18 cellular contexts compared by ENCODE assay signal in the genomic region with DNA sequence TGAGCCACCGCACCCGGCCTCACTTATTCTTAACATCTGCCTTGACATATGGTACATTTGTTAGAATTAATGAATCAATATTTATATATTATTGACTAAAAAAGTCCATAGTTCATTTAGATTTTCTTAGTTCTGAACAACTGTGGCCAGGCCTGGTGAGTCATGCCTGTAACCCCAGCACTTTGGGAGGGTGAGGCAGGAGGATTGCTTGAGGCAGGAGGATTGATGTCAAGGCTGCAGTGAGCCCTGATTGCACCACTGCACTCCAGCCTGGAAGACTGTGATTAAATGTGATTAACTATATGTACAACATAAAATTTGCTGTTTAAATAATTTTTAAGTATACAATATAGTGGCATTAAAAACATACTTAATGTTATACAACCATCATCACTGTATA. TPM values are rescaled to one million over a fixed set of nuclear protein-coding genes. Genes with fewer than 3 reads are reported as not detected.
A peak's percentile ranks its signal among the peaks of the same experiment; 100 is the strongest.
DNase-seq lines count a peak whose midpoint lies in the region; ATAC-seq and TF ChIP-seq lines count a peak whose summit lies in the region.
"Had no signal": no experiment of that assay in that cellular context is flagged by ENCODE, and none has a peak within 500 bp of the region (broad histone marks: within the 10 kb centered on the region; RNA-seq: fewer than 3 reads in every experiment).

No MANE protein-coding gene starts in this region.

- WGBS in mesenchymal stem cell, result no CpG with 5 or more reads among the region's 2 CpGs

- peaks cover 31% of the 10 kb centered on the region for H3K4me1 Mint-ChIP-seq in HFFc6 (ENCODE audit: low read depth)
- H3K4me1 Mint-ChIP-seq in activated CD8-positive, alpha-beta T cell treated with anti-CD3 and anti-CD28 coated beads for 36 hours (ENCODE audit: low read depth), result peaks cover 29% of the 10 kb centered on the region

- H3K27ac Mint-ChIP-seq in HFFc6, result no peak overlapping the region
- no peak overlapping the region for H3K27ac Mint-ChIP-seq in activated CD8-positive, alpha-beta T cell treated with anti-CD3 and anti-CD28 coated beads for 36 hours
- H3K27ac Mint-ChIP-seq: activated CD4-positive, alpha-beta T cell treated with anti-CD3 and anti-CD28 coated beads, Interleukin-2, amount 10 ng/mL, durations not matched to agents 7 days and 5 days; activated naive CD4-positive, alpha-beta T cell treated with anti-CD3 and anti-CD28 coated beads, Interleukin-2, amount 10 ng/mL, durations not matched to agents 7 days and 5 days; stimulated activated effector memory CD8-positive, alpha-beta T cell treated with anti-CD3 and anti-CD28 coated beads, Interleukin-12 subunit alpha, Interleukin-12 subunit beta, amount 100 ng/mL, for 72 hours had no signal

- no peak overlapping the region for H3K23ac ChIP-seq in mesenchymal stem cell (ENCODE audit: low read length in 2 of 2)

- POLR2A ChIA-PET in OCI-LY7 (lab: Charles Lee), result interaction anchor here (5.4 kb wide), 1 partner anchor 11 kb away, joined by 17 read pairs; no protein-coding TSS in a partner anchor
- POLR2A ChIA-PET in activated CD8-positive, alpha-beta T cell treated with anti-CD3 and anti-CD28 coated beads for 36 hours (lab: Charles Lee), result no interaction called here

- H3K36me3 ChIP-seq in OCI-LY7 (ENCODE audit: insufficient read depth, low read length) (peaks cover 47% of the 10 kb centered on the region), mesenchymal stem cell (ENCODE audit: control insufficient read depth in 1 of 2, insufficient read depth in 2 of 2, low read depth in 1 of 2, low read length in 2 of 2) (peaks cover 0 to 8% of the 10 kb centered on the region in 2 experiments)

- no peak for TF ChIP-seq CTCF in HFFc6 (IDR thresholded peaks at IDR 0.05)
- TF ChIP-seq CTCF in OCI-LY7 (conservative IDR thresholded peaks at IDR 0.05; ENCODE audit: low read length), result no peak
- TF ChIP-seq CTCF in choroid plexus epithelial cell (conservative IDR thresholded peaks at IDR 0.05; ENCODE audit: low read depth, low read length), result no peak
- TF ChIP-seq CTCF in activated CD8-positive, alpha-beta T cell treated with anti-CD3 and anti-CD28 coated beads for 36 hours (IDR thresholded peaks at IDR 0.05), result no peak

- no TSS peak for BruUV-seq in OCI-LY7 (replicated peaks; lab: Mats Ljungman, UMichigan)

- no peak overlapping the region for H3K4me3 ChIP-seq in OCI-LY7 (ENCODE audit: low read depth, low read length, poor library complexity, severe bottlenecking)
- H3K4me3 ChIP-seq in choroid plexus epithelial cell (ENCODE audit: low read depth, low read length), result no peak overlapping the region
- no peak overlapping the region for H3K4me3 ChIP-seq in mesenchymal stem cell (ENCODE audit: insufficient read depth in 1 of 2, low read depth in 1 of 2, low read length in 2 of 2)
- H3K4me3 ChIP-seq: smooth muscle cell had no signal

- CTCF ChIA-PET in OCI-LY7 (lab: Charles Lee; ENCODE audit: unreplicated experiment), result no interaction called here
- CTCF ChIA-PET in activated CD8-positive, alpha-beta T cell treated with anti-CD3 and anti-CD28 coated beads for 36 hours (lab: Charles Lee), result interaction anchor here (0.7 kb wide), 1 partner anchor 17 kb away, joined by 3 read pairs; no protein-coding TSS in a partner anchor

- H3K14ac ChIP-seq in mesenchymal stem cell (ENCODE audit: low read length in 2 of 2), result no peak overlapping the region

- DNase-seq in HFFc6 (peak; percentile 22), OCI-LY7 (ENCODE audit: low spot score) (no peak), choroid plexus epithelial cell (ENCODE audit: low read depth) (peak; percentile 55), mesenchymal stem cell (peak; percentile 62)
- no peak for DNase-seq in stimulated activated naive CD4-positive, alpha-beta T cell treated with Interleukin-2 at 50 U/mL for 16 hours (lab: John Stamatoyannopoulos, UW)
- no peak for DNase-seq in activated CD8-positive, alpha-beta T cell treated with anti-CD3 and anti-CD28 coated beads for 36 hours
- DNase-seq: activated CD4-positive, alpha-beta T cell treated with anti-CD3 and anti-CD28 coated beads, Interleukin-2, amount 10 ng/mL, durations not matched to agents 7 days and 5 days; activated naive CD4-positive, alpha-beta T cell treated with anti-CD3 and anti-CD28 coated beads, Interleukin-2, amount 10 ng/mL, durations not matched to agents 7 days and 5 days; activated T-cell treated with anti-CD3 and anti-CD28 coated beads for 4 hours; NCI-H1436 treated with DMSO at 0.1 percent for 48 hours; NCI-H345; NK-92 treated with Interleukin-12 subunit alpha and Interleukin-12 subunit beta, amount 100 ng/mL, for 24 hours; posterior cingulate gyrus; trophoblast cell had no signal

- no peak overlapping the region for H2BK5ac ChIP-seq in mesenchymal stem cell (ENCODE audit: low read depth, low read length, poor library complexity, severe bottlenecking)

- H2BK12ac ChIP-seq in mesenchymal stem cell (ENCODE audit: low read length in 2 of 2), result no peak overlapping the region

- no peak overlapping the region for H3K18ac ChIP-seq in mesenchymal stem cell (ENCODE audit: low read depth in 1 of 2, low read length in 2 of 2)

- H2AFZ ChIP-seq in OCI-LY7 (ENCODE audit: low read length) (no peak overlapping the region), mesenchymal stem cell (ENCODE audit: low read depth, low read length) (no peak overlapping the region)

- intact Hi-C loops in OCI-LY7 (cut with micrococcal nuclease; ENCODE audit: unreplicated experiment), result no loop called here
- intact Hi-C loops in activated CD8-positive, alpha-beta T cell treated with anti-CD3 and anti-CD28 coated beads for 36 hours (cut with micrococcal nuclease), result no loop called here

- ATAC-seq in HG02852 (IDR thresholded peaks at IDR 0.05; ENCODE audit: unreplicated experiment) (no peak), HG02588 (IDR thresholded peaks at IDR 0.05; ENCODE audit: unreplicated experiment) (no peak)
- ATAC-seq in activated CD8-positive, alpha-beta T cell treated with anti-CD3 and anti-CD28 coated beads for 36 hours, result no peak
- ATAC-seq: stimulated activated effector memory CD8-positive, alpha-beta T cell treated with anti-CD3 and anti-CD28 coated beads, Interleukin-12 subunit alpha, Interleukin-12 subunit beta, amount 100 ng/mL, for 72 hours had no signal

- no peak overlapping the region for H2BK15ac ChIP-seq in mesenchymal stem cell (ENCODE audit: low read depth, poor library complexity, severe bottlenecking)

- peaks cover 71% of the 10 kb centered on the region for H3K4me1 ChIP-seq in OCI-LY7 (ENCODE audit: insufficient read depth, low read length, poor library complexity, severe bottlenecking)
- peaks cover 2% of the 10 kb centered on the region for H3K4me1 ChIP-seq in mesenchymal stem cell (ENCODE audit: control insufficient read depth, insufficient read depth, low read depth, low read length)

- H3K4me2 ChIP-seq in OCI-LY7 (ENCODE audit: low read length) (no peak overlapping the region), mesenchymal stem cell (ENCODE audit: low read length, poor library complexity, severe bottlenecking) (no peak overlapping the region)
- H3K4me2 ChIP-seq: smooth muscle cell had no signal

- H4K91ac ChIP-seq in mesenchymal stem cell (ENCODE audit: low read length), result no peak overlapping the region

- peaks cover 31% of the 10 kb centered on the region for H3K79me1 ChIP-seq in mesenchymal stem cell (replicated peaks; ENCODE audit: low read length, poor library complexity, severe bottlenecking)

- no peaks in the 10 kb centered on the region for H3K9me3 Mint-ChIP-seq in HFFc6
- H3K9me3 Mint-ChIP-seq in activated CD8-positive, alpha-beta T cell treated with anti-CD3 and anti-CD28 coated beads for 36 hours, result no peaks in the 10 kb centered on the region
- H3K9me3 Mint-ChIP-seq: activated CD4-positive, alpha-beta T cell treated with anti-CD3 and anti-CD28 coated beads, Interleukin-2, amount 10 ng/mL, durations not matched to agents 7 days and 5 days; activated naive CD4-positive, alpha-beta T cell treated with anti-CD3 and anti-CD28 coated beads, Interleukin-2, amount 10 ng/mL, durations not matched to agents 7 days and 5 days; stimulated activated effector memory CD8-positive, alpha-beta T cell treated with anti-CD3 and anti-CD28 coated beads, Interleukin-12 subunit alpha, Interleukin-12 subunit beta, amount 100 ng/mL, for 72 hours had no signal

- no peak overlapping the region for H3K9ac ChIP-seq in mesenchymal stem cell (ENCODE audit: low read length)

- H4K8ac ChIP-seq in mesenchymal stem cell (ENCODE audit: low read length), result no peak overlapping the region

- no peak overlapping the region for H2AK5ac ChIP-seq in mesenchymal stem cell (ENCODE audit: low read length, severe bottlenecking)

- H4K20me1 ChIP-seq in OCI-LY7 (ENCODE audit: insufficient read depth, low read length), result no peaks in the 10 kb centered on the region

- peak overlapping the region; percentile 45 for H3K27ac ChIP-seq in OCI-LY7 (ENCODE audit: low read depth, low read length, poor library complexity, severe bottlenecking)
- no peak overlapping the region for H3K27ac ChIP-seq in mesenchymal stem cell (ENCODE audit: low read length, poor library complexity, severe bottlenecking)

- H3K4ac ChIP-seq in mesenchymal stem cell (ENCODE audit: low read depth in 1 of 2, low read length in 2 of 2), result no peak overlapping the region

- no peaks in the 10 kb centered on the region; the same call in 1 of the 2 replicates for H3K36me3 Mint-ChIP-seq in HFFc6 (ENCODE audit: low read depth)
- H3K36me3 Mint-ChIP-seq in activated CD8-positive, alpha-beta T cell treated with anti-CD3 and anti-CD28 coated beads for 36 hours (ENCODE audit: low read depth), result peaks cover 21% of the 10 kb centered on the region

- no peaks in the 10 kb centered on the region for H3K9me2 ChIP-seq in OCI-LY7 (ENCODE audit: insufficient read depth, low read length)

- H3K4me3 Mint-ChIP-seq in HFFc6, result no peak overlapping the region
- H3K4me3 Mint-ChIP-seq in activated CD8-positive, alpha-beta T cell treated with anti-CD3 and anti-CD28 coated beads for 36 hours, result no peak overlapping the region
- H3K4me3 Mint-ChIP-seq: activated CD4-positive, alpha-beta T cell treated with anti-CD3 and anti-CD28 coated beads, Interleukin-2, amount 10 ng/mL, durations not matched to agents 7 days and 5 days; activated naive CD4-positive, alpha-beta T cell treated with anti-CD3 and anti-CD28 coated beads, Interleukin-2, amount 10 ng/mL, durations not matched to agents 7 days and 5 days; stimulated activated effector memory CD8-positive, alpha-beta T cell treated with anti-CD3 and anti-CD28 coated beads, Interleukin-12 subunit alpha, Interleukin-12 subunit beta, amount 100 ng/mL, for 72 hours had no signal

- peaks cover 93% of the 10 kb centered on the region for H3K79me2 ChIP-seq in OCI-LY7 (ENCODE audit: insufficient read depth, low read depth, low read length)

- H2BK120ac ChIP-seq in mesenchymal stem cell (ENCODE audit: low read depth, low read length), result no peak overlapping the region

- H3K27me3 Mint-ChIP-seq in HFFc6 (ENCODE audit: insufficient read depth), result no peaks in the 10 kb centered on the region
- H3K27me3 Mint-ChIP-seq in activated CD8-positive, alpha-beta T cell treated with anti-CD3 and anti-CD28 coated beads for 36 hours, result no peaks in the 10 kb centered on the region
- H3K27me3 Mint-ChIP-seq: activated CD4-positive, alpha-beta T cell treated with anti-CD3 and anti-CD28 coated beads, Interleukin-2, amount 10 ng/mL, durations not matched to agents 7 days and 5 days; activated naive CD4-positive, alpha-beta T cell treated with anti-CD3 and anti-CD28 coated beads, Interleukin-2, amount 10 ng/mL, durations not matched to agents 7 days and 5 days had no signal

- H3K9me3 ChIP-seq in OCI-LY7 (ENCODE audit: low read length) (peaks cover 15% of the 10 kb centered on the region; the same call in 1 of the 2 replicates), mesenchymal stem cell (ENCODE audit: control insufficient read depth, low read length) (no peaks in the 10 kb centered on the region)

- H3K27me3 ChIP-seq in mesenchymal stem cell (ENCODE audit: control insufficient read depth in 1 of 2, insufficient read depth in 1 of 2, low read length in 2 of 2), result no peaks in the 10 kb centered on the region

RNA-seq across cellular contexts. Expression of a gene that starts 5.6 kb away (rescaled TPM):
- 10 to 100 TPM in 4 of 6 experiments, 1 to 10 TPM in 2; 9.4 to 12.9 (median 10.7) TPM for total RNA-seq in HFFc6 (2021; fragmentation: NEBNext Ultra II Directional; extraction: Animal tissue kit (Norgen Biotek cat#: 25700))
- 34.9 and 43.7 TPM in 2 replicates for total RNA-seq in OCI-LY7 (2014; rRNA removed; shearing (Covaris generic))
- 62.2 and 73.3 TPM in 2 replicates for total RNA-seq in OCI-LY7 (2022)
- polyA plus RNA-seq in mesenchymal stem cell (2013, experiment 1 of 2), result 10.1 TPM
- polyA plus RNA-seq in mesenchymal stem cell (2013, experiment 2 of 2), result 10.5 TPM
- 10 to 100 TPM; 14.4 to 15.7 TPM for total RNA-seq in activated CD8-positive, alpha-beta T cell treated with anti-CD3 and anti-CD28 coated beads for 36 hours

RNA-seq across cellular contexts. Expression of a gene that starts 52.1 kb away (rescaled TPM):
- total RNA-seq in HFFc6 (2021; fragmentation: NEBNext Ultra II Directional; extraction: Animal tissue kit (Norgen Biotek cat#: 25700)), result under 1 TPM; 0.23 to 0.55 (median 0.36) TPM
- 6.5 and 13.8 TPM in 2 replicates for total RNA-seq in OCI-LY7 (2014; rRNA removed; shearing (Covaris generic))
- 5.6 and 7.0 TPM in 2 replicates for total RNA-seq in OCI-LY7 (2022)
- 0.35 TPM for polyA plus RNA-seq in mesenchymal stem cell (2013, experiment 1 of 2)
- 0.56 TPM for polyA plus RNA-seq in mesenchymal stem cell (2013, experiment 2 of 2)
- total RNA-seq in activated CD8-positive, alpha-beta T cell treated with anti-CD3 and anti-CD28 coated beads for 36 hours, result 1 to 10 TPM; 1.7 to 1.8 TPM

Comparison
In these comparisons a context has a peak if more than half of its experiments do, and no peak if none do; other contexts are left out.
1. DNase-seq: peak in HFFc6 (single experiment), choroid plexus epithelial cell (single experiment) and mesenchymal stem cell (single experiment); none in OCI-LY7 (single experiment), stimulated activated naive CD4-positive, alpha-beta T cell treated with Interleukin-2 at 50 U/mL for 16 hours (single experiment) and activated CD8-positive, alpha-beta T cell treated with anti-CD3 and anti-CD28 coated beads for 36 hours (single experiment).